In genomic region chr19:48618916-48619691, GRCh38 we compare ENCODE assay signal across 8 cellular contexts. TPM values are rescaled to one million over a fixed set of nuclear protein-coding genes. Genes with fewer than 3 reads are reported as not detected.
DNase-seq lines count a peak whose midpoint lies in the region; ATAC-seq, FAIRE-seq and TF ChIP-seq lines count a peak whose summit lies in the region.

RPL18 (minus strand) TSS chr19:48619178; CDS start chr19:48619143, 35 bp downstream.
A gene with protein sequence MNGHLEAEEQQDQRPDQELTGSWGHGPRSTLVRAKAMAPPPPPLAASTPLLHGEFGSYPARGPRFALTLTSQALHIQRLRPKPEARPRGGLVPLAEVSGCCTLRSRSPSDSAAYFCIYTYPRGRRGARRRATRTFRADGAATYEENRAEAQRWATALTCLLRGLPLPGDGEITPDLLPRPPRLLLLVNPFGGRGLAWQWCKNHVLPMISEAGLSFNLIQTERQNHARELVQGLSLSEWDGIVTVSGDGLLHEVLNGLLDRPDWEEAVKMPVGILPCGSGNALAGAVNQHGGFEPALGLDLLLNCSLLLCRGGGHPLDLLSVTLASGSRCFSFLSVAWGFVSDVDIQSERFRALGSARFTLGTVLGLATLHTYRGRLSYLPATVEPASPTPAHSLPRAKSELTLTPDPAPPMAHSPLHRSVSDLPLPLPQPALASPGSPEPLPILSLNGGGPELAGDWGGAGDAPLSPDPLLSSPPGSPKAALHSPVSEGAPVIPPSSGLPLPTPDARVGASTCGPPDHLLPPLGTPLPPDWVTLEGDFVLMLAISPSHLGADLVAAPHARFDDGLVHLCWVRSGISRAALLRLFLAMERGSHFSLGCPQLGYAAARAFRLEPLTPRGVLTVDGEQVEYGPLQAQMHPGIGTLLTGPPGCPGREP (plus strand): TSS chr19:48619506. CDS start chr19:48620515, 1,009 bp downstream.

- CTCF ChIA-PET in OCI-LY7 (lab: Charles Lee; ENCODE audit: unreplicated experiment) (interaction anchor here (0.6 kb wide), 2 partner anchors 252 to 310 kb away, joined by 3 to 4 read pairs; no protein-coding TSS in a partner anchor), endothelial cell of umbilical vein (lab: Charles Lee) (interaction anchor here (0.7 to 1.4 kb wide), 4 partner anchors 10 to 27 kb away, joined by 3 to 12 read pairs (median 4); partner anchors contain the start of gene CA11)

- intact Hi-C loops in OCI-LY7 (cut with micrococcal nuclease; ENCODE audit: unreplicated experiment) (loop anchor here (1.0 kb wide), 2 partner anchors 18 to 95 kb away; partner anchors contain the start of gene DBP), endothelial cell of umbilical vein (cut with micrococcal nuclease) (loop anchor here (1.0 kb wide), 1 partner anchor 18 kb away; the partner anchor contains the start of gene DBP)

- peak within 1 kb of the TSS; percentile 72 for H3K27ac ChIP-seq in OCI-LY7 (ENCODE audit: low read depth, low read length, poor library complexity, severe bottlenecking)
- peak within 1 kb of the TSS; percentile 86 for H3K27ac ChIP-seq in endothelial cell of umbilical vein (ENCODE audit: insufficient read depth, low read depth, low read length)

- no peaks in the 10 kb centered on the region for H3K9me2 ChIP-seq in OCI-LY7 (ENCODE audit: insufficient read depth, low read length)

- H3K9me1 ChIP-seq in endothelial cell of umbilical vein (replicated peaks; ENCODE audit: control insufficient read depth, extremely low read depth, insufficient read depth, low read length), result no peaks in the 10 kb centered on the region

- H3K79me2 ChIP-seq in OCI-LY7 (ENCODE audit: insufficient read depth, low read depth, low read length) (peaks cover 45% of the 10 kb centered on the region), endothelial cell of umbilical vein (ENCODE audit: control insufficient read depth, insufficient read depth, low read length) (peaks cover 38% of the 10 kb centered on the region)

- H3K36me3 ChIP-seq in OCI-LY7 (ENCODE audit: insufficient read depth, low read length) (peaks cover 55% of the 10 kb centered on the region), endothelial cell of umbilical vein (ENCODE audit: control insufficient read depth in 2 of 2, extremely low read depth in 1 of 2, insufficient read depth in 2 of 2, low read length in 2 of 2) (peaks cover 19 to 24% of the 10 kb centered on the region in 2 experiments)

- no peak for FAIRE-seq in D721Med (lab: Jason Lieb, UNC)
- peak; percentile 99 for FAIRE-seq in endothelial cell of umbilical vein (lab: Jason Lieb, UNC)

- dilution Hi-C loops in endothelial cell of umbilical vein (cut with MboI; ENCODE audit: extremely low pct_ligation_motif_present, low sequenced_read_pairs), result no loop called here

- DNase-seq in D721Med (ENCODE audit: insufficient read length, low spot score) (peak; percentile 98), HuH-7.5 (ENCODE audit: low spot score) (peak; percentile 99), OCI-LY7 (ENCODE audit: low spot score) (peak; percentile 99), activated T-cell treated with anti-CD3 and anti-CD28 coated beads for 1 hour (ENCODE audit: low read depth) (peak; percentile 90), endothelial cell of umbilical vein (ENCODE audit: low read depth, low spot score) (peak; percentile 100), middle frontal gyrus (ENCODE audit: extremely low spot score, low spot score) (peak; percentile 98)
- peak; percentile 91 to 94 for DNase-seq in stimulated activated CD8-positive, alpha-beta memory T cell treated with anti-CD3 and anti-CD28 coated beads, Interleukin-2, amount 100 ng/mL, for 48 hours (ENCODE audit: low read depth in 2 of 2)

- H3K4me1 ChIP-seq in OCI-LY7 (ENCODE audit: insufficient read depth, low read length, poor library complexity, severe bottlenecking) (peaks cover 60% of the 10 kb centered on the region), endothelial cell of umbilical vein (ENCODE audit: control insufficient read depth, extremely low read depth, insufficient read depth, low read length) (peaks cover 31% of the 10 kb centered on the region)

- TF ChIP-seq POLR2A in endothelial cell of umbilical vein (IDR thresholded peaks at IDR 0.05; ENCODE audit: low read depth, low read length), result peak; percentile 96

- ATAC-seq in GM21526 (IDR thresholded peaks at IDR 0.05; ENCODE audit: low FRiP score, unreplicated experiment), result peak; percentile 65

- peaks cover 27% of the 10 kb centered on the region for H4K20me1 ChIP-seq in OCI-LY7 (ENCODE audit: insufficient read depth, low read length)
- no peaks in the 10 kb centered on the region for H4K20me1 ChIP-seq in endothelial cell of umbilical vein (replicated peaks; ENCODE audit: control insufficient read depth, extremely low read depth, insufficient read depth, low read length)

- H3K9me3 ChIP-seq in OCI-LY7 (ENCODE audit: low read length), result no peaks in the 10 kb centered on the region
- H3K9me3 ChIP-seq in endothelial cell of umbilical vein (replicated peaks; ENCODE audit: control insufficient read depth, insufficient read depth, low read length), result no peaks in the 10 kb centered on the region

- H3K4me2 ChIP-seq in OCI-LY7 (ENCODE audit: low read length), result peak within 1 kb of the TSS; percentile 93
- peak within 1 kb of the TSS; percentile 99 for H3K4me2 ChIP-seq in endothelial cell of umbilical vein (ENCODE audit: insufficient read depth, low read length)

- TF ChIP-seq CTCF in D721Med (IDR thresholded peaks at IDR 0.05; ENCODE audit: insufficient read depth, missing control alignments), result no peak
- no peak for TF ChIP-seq CTCF in OCI-LY7 (conservative IDR thresholded peaks at IDR 0.05; ENCODE audit: low read length)
- TF ChIP-seq CTCF in endothelial cell of umbilical vein (IDR thresholded peaks at IDR 0.05; ENCODE audit: extremely low read depth in 1 of 2, insufficient read depth in 1 of 2, low read depth in 1 of 2, low read length in 2 of 2), result no peak

- POLR2A ChIA-PET in OCI-LY7 (lab: Charles Lee), result interaction anchor here (0.6 to 1.3 kb wide), 3 partner anchors 14 to 369 kb away, joined by 3 to 6 read pairs (median 4); no protein-coding TSS in a partner anchor
- POLR2A ChIA-PET in endothelial cell of umbilical vein (lab: Charles Lee), result interaction anchor here (0.5 to 1.6 kb wide), 13 partner anchors 10 to 374 kb away, joined by 3 to 15 read pairs (median 4); partner anchors contain the start of genes GYS1 and RUVBL2

- H3K4me3 ChIP-seq in OCI-LY7 (ENCODE audit: low read depth, low read length, poor library complexity, severe bottlenecking) (peak within 1 kb of the TSS; percentile 88), endothelial cell of umbilical vein (replicated peaks in 1 of 3; ENCODE audit: insufficient read depth in 1 of 3, low read depth in 1 of 3, low read length in 3 of 3) (peak within 1 kb of the TSS; percentile 85 to 99 (median 96))

- H3K9ac ChIP-seq in endothelial cell of umbilical vein (replicated peaks; ENCODE audit: extremely low read depth, insufficient read depth, low read length), result peak within 1 kb of the TSS; percentile 99

- no peaks in the 10 kb centered on the region for H3K27me3 ChIP-seq in endothelial cell of umbilical vein (ENCODE audit: control insufficient read depth in 2 of 2, insufficient read depth in 2 of 2, low read length in 2 of 2)

- peak within 1 kb of the TSS; percentile 21; the same call in 1 of the 2 replicates for H2AFZ ChIP-seq in OCI-LY7 (ENCODE audit: low read length)
- peak within 1 kb of the TSS; percentile 81 for H2AFZ ChIP-seq in endothelial cell of umbilical vein (ENCODE audit: low read depth, low read length)

- BruUV-seq in OCI-LY7 (replicated peaks; lab: Mats Ljungman, UMichigan) (no TSS peak), endothelial cell of umbilical vein (replicated peaks; lab: Mats Ljungman, UMichigan) (no TSS peak)

TF ChIP-seq in endothelial cell of umbilical vein, 7 proteins besides CTCF, POLR2A, EP300 and RAD21:
- TF ChIP-seq EZH2 (IDR thresholded peaks at IDR 0.05; ENCODE audit: borderline replicate concordance, low read depth, low read length, severe bottlenecking) (no peak), MAX (IDR thresholded peaks at IDR 0.05; ENCODE audit: insufficient read depth, insufficient read length) (peak; percentile 59), MYC (IDR thresholded peaks at IDR 0.05; ENCODE audit: low read depth, low read length) (peak; percentile 47), FOS (IDR thresholded peaks at IDR 0.05; ENCODE audit: borderline replicate concordance, insufficient read depth, low read length) (peak; percentile 18), POLR2AphosphoS5 (IDR thresholded peaks at IDR 0.05; ENCODE audit: insufficient read depth, low read depth, low read length) (peak; percentile 98), JUN (IDR thresholded peaks at IDR 0.05; ENCODE audit: borderline replicate concordance, insufficient read depth, insufficient read length, low read depth) (peak; percentile 2), GATA2 (IDR thresholded peaks at IDR 0.05; ENCODE audit: insufficient read depth, insufficient read length, low read depth, low read length) (peak; percentile 23)

RNA-seq across cellular contexts. Expression of gene RPL18, which starts in this region (rescaled TPM):
- 3,527 and 5,064 TPM in 2 replicates for total RNA-seq in OCI-LY7 (2014; rRNA removed; shearing (Covaris generic))
- total RNA-seq in OCI-LY7 (2022) (1,333 and 1,494 TPM in 2 replicates), endothelial cell of umbilical vein (1,402 and 1,407 TPM in 2 replicates)
- polyA plus RNA-seq in endothelial cell of umbilical vein, result 2,154 and 2,376 TPM in 2 replicates
- 1,380 and 1,833 TPM in 2 replicates for polyA plus RNA-seq in endothelial cell of umbilical vein (2011; cell fraction: cytosol; rRNA removed)
- polyA plus RNA-seq in endothelial cell of umbilical vein (2011; cell fraction: nucleus; rRNA removed), result 597 and 638 TPM in 2 replicates
- polyA plus RNA-seq in endothelial cell of umbilical vein (2012), result 1,901 and 3,069 TPM in 2 replicates
- 547 and 582 TPM in 2 replicates for polyA minus RNA-seq in endothelial cell of umbilical vein
- 814 TPM for polyA minus RNA-seq in endothelial cell of umbilical vein (2011; cell fraction: cytosol; rRNA and poly(A)+ RNA removed)
- 103 and 151 TPM in 2 replicates for polyA minus RNA-seq in endothelial cell of umbilical vein (2011; cell fraction: nucleus; rRNA and poly(A)+ RNA removed)

RNA-seq across cellular contexts. Expression of the second gene that starts in this region (rescaled TPM):
- total RNA-seq in OCI-LY7 (2014; rRNA removed; shearing (Covaris generic)), result 12.4 and 18.2 TPM in 2 replicates
- 33.3 and 34.8 TPM in 2 replicates for total RNA-seq in OCI-LY7 (2022)
- 30.5 and 31.1 TPM in 2 replicates for total RNA-seq in endothelial cell of umbilical vein
- polyA plus RNA-seq in endothelial cell of umbilical vein, result 20.2 and 23.4 TPM in 2 replicates
- 8.2 and 10.7 TPM in 2 replicates for polyA plus RNA-seq in endothelial cell of umbilical vein (2011; cell fraction: cytosol; rRNA removed)
- polyA plus RNA-seq in endothelial cell of umbilical vein (2011; cell fraction: nucleus; rRNA removed), result 26.2 and 26.5 TPM in 2 replicates
- polyA plus RNA-seq in endothelial cell of umbilical vein (2012), result 9.2 and 11.3 TPM in 2 replicates
- polyA minus RNA-seq in endothelial cell of umbilical vein, result 11.7 and 14.6 TPM in 2 replicates
- polyA minus RNA-seq in endothelial cell of umbilical vein (2011; cell fraction: cytosol; rRNA and poly(A)+ RNA removed), result 10.9 TPM
- polyA minus RNA-seq in endothelial cell of umbilical vein (2011; cell fraction: nucleus; rRNA and poly(A)+ RNA removed), result 14.6 and 21.1 TPM in 2 replicates

Comparison
In these comparisons a context has a peak if more than half of its experiments do, and no peak if none do; other contexts are left out.
1. Peak in every context shown above with its lines: DNase-seq, ATAC-seq, H3K4me3 ChIP-seq and H3K27ac ChIP-seq.